In the genomic region with DNA sequence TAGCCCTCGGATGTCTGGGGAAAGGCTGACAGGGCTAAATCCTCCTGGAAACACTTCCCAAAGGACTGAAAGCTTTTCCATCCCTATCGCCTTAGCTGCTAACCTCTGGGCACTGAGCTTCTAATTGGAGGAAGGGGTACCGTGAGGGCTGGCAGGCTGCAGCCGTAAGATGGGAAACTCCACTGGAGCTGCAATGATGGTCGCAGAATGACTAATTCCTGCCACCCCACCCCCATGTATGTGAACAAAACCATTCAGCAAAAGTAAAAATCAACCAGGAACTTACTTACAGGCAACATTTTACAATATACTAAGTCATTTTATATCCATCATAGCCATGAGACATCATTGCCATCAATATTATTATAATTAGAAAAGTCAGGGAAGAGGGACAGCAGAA, we compare ENCODE assay signal across 25 cellular contexts.
"Had no signal": no experiment of that assay in that cellular context is flagged by ENCODE, and none has a peak within 500 bp of the region (broad histone marks: within the 10 kb centered on the region; RNA-seq: fewer than 3 reads in every experiment).

No MANE protein-coding gene starts in this region.

- H3K36me3 ChIP-seq: brain microvascular endothelial cell, gastroesophageal sphincter, pancreas, spleen, tibial nerve, WERI-Rb-1 had no signal

- H3K9me3 ChIP-seq: gastroesophageal sphincter, pancreas, psoas muscle, tibial nerve had no signal

- H3K4me3 Mint-ChIP-seq: activated T-helper 1 cell treated with anti-CD3 and anti-CD28 coated beads, Interleukin-12 subunit alpha, Interleukin-12 subunit beta, Interleukin-2, Interleukin-4 antibody, amounts not matched to agents 30 ng/mL and 10 ng/mL and 1 ng/mL, durations not matched to agents 14 hours and 24 hours and 36 hours; naive thymus-derived CD4-positive, alpha-beta T cell; T-helper 17 cell had no signal

- H2AFZ ChIP-seq: hepatocyte had no signal

- H3K27ac ChIP-seq: brain microvascular endothelial cell, coronary artery, dorsolateral prefrontal cortex, gastroesophageal sphincter, hepatocyte, pancreas, psoas muscle, spleen, tibial nerve, WERI-Rb-1 had no signal

- H3K27ac Mint-ChIP-seq: activated T-helper 1 cell treated with anti-CD3 and anti-CD28 coated beads, Interleukin-12 subunit alpha, Interleukin-12 subunit beta, Interleukin-2, Interleukin-4 antibody, amounts not matched to agents 30 ng/mL and 10 ng/mL and 1 ng/mL, durations not matched to agents 14 hours and 24 hours and 36 hours; naive thymus-derived CD4-positive, alpha-beta T cell; T-helper 17 cell had no signal

- ATAC-seq: activated CD4-positive, CD25-positive, alpha-beta regulatory T cell treated with anti-CD3 and anti-CD28 coated beads, Interleukin-2, amount 50 U/mL, for 24 hours; gastroesophageal sphincter; left colon; naive thymus-derived CD4-positive, alpha-beta T cell; pancreas; psoas muscle; T-helper 17 cell had no signal

- H3K27me3 ChIP-seq: brain microvascular endothelial cell, hepatocyte, pancreas, tibial nerve had no signal

- H3K4me1 ChIP-seq: gastroesophageal sphincter, pancreas, psoas muscle, spleen, tibial nerve had no signal

- H3K4me3 ChIP-seq: coronary artery, dorsolateral prefrontal cortex, gastroesophageal sphincter, hepatocyte, pancreas, psoas muscle, spleen, tibial nerve had no signal

- H3K79me2 ChIP-seq: hepatocyte had no signal

- H3K9me3 Mint-ChIP-seq: activated T-helper 1 cell treated with anti-CD3 and anti-CD28 coated beads, Interleukin-12 subunit alpha, Interleukin-12 subunit beta, Interleukin-2, Interleukin-4 antibody, amounts not matched to agents 30 ng/mL and 10 ng/mL and 1 ng/mL, durations not matched to agents 14 hours and 24 hours and 36 hours had no signal

- H3K36me3 Mint-ChIP-seq: naive thymus-derived CD4-positive, alpha-beta T cell had no signal

- DNase-seq: activated CD4-positive, alpha-beta T cell treated with anti-CD3 and anti-CD28 coated beads, Interleukin-2, amount 50 U/mL, for 1 hour; activated CD8-positive, alpha-beta memory T cell treated with anti-CD3 and anti-CD28 coated beads for 24 hours; activated effector memory CD4-positive, alpha-beta T cell treated with anti-CD3 and anti-CD28 coated beads, Interleukin-2, amount 50 U/mL, for 16 hours; activated naive CD4-positive, alpha-beta T cell treated with anti-CD3 and anti-CD28 coated beads, Interleukin-2, amount 50 U/mL, for 16 hours; amniotic stem cell; brain microvascular endothelial cell; dorsolateral prefrontal cortex; effector memory CD4-positive, alpha-beta T cell; left colon; midbrain; naive thymus-derived CD4-positive, alpha-beta T cell; nucleus accumbens; pancreas; psoas muscle; spleen; stimulated activated naive CD4-positive, alpha-beta T cell; T-helper 17 cell; T1000; WERI-Rb-1 had no signal

- H3K4me2 ChIP-seq: hepatocyte had no signal

- H3K4me1 Mint-ChIP-seq: naive thymus-derived CD4-positive, alpha-beta T cell; T-helper 17 cell had no signal
